11 cellular contexts compared by ENCODE assay signal in the genomic region with DNA sequence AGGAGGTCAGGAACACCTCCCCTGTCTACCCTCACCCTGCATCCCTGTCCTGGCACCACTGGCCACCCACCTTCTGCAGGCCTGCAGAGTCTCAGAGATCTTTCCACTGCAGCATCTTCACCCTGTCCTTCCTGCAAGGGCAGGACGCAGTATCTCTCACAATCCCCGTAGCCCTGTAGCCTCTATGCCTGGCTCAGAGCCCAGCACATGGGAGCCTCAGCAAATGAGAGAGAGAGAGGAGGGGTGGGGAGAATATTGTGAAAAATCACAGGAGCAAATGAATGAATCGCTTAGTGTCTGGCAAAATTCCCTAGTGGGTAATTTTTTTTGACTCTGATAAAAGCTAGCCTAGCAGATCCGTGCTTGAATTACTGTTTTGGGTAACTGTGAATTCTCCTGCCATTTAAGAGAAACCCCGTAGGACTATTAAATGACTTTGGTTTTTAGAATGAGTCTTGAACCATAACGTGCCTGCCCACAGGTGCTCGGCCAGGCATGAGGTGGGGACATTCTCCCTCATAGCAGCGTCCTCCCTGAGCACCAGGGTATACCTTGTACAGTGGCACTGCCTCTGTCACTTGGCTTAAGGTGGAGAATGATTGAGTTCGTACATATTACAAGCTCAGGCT.
DNase-seq lines count a peak whose midpoint lies in the region; ATAC-seq and TF ChIP-seq lines count a peak whose summit lies in the region.
"Had no signal": no experiment of that assay in that cellular context is flagged by ENCODE, and none has a peak within 500 bp of the region (broad histone marks: within the 10 kb centered on the region; RNA-seq: fewer than 3 reads in every experiment).

No MANE protein-coding gene starts in this region.

- no peak for ATAC-seq in HG02763 (IDR thresholded peaks at IDR 0.05; ENCODE audit: unreplicated experiment)

- no peaks in the 10 kb centered on the region for H3K9me3 ChIP-seq in neural progenitor cell (ENCODE audit: low read depth)

- no peak overlapping the region for H3K4me3 Mint-ChIP-seq in neural progenitor cell
- H3K4me3 Mint-ChIP-seq in T-helper 2 cell treated with Interferon-gamma antibody and Interleukin-4, amounts not matched to agents 5 μg/mL and 100 μg/mL, for 36 hours: no peak overlapping the region
- H3K4me3 Mint-ChIP-seq: CD4-positive, CD25-positive, alpha-beta regulatory T cell had no signal

- no peaks in the 10 kb centered on the region for H4K20me1 ChIP-seq in neural progenitor cell (ENCODE audit: low read depth)

- H3K4me2 ChIP-seq in neural progenitor cell: no peak overlapping the region

- H3K79me2 ChIP-seq in neural progenitor cell (ENCODE audit: low read depth): no peaks in the 10 kb centered on the region

- H3K36me3 Mint-ChIP-seq in neural progenitor cell: no peaks in the 10 kb centered on the region
- no peaks in the 10 kb centered on the region for H3K36me3 Mint-ChIP-seq in T-helper 2 cell treated with Interferon-gamma antibody and Interleukin-4, amounts not matched to agents 5 μg/mL and 100 μg/mL, for 36 hours (ENCODE audit: low read depth)
- H3K36me3 Mint-ChIP-seq: CD4-positive, CD25-positive, alpha-beta regulatory T cell had no signal

- in situ Hi-C loops in KBM-7 (cut with MboI; ENCODE audit: low pct_unique_long_range_greater_than_20kb, low sequenced_read_pairs): no loop called here

- no peak overlapping the region for H2AFZ ChIP-seq in neural progenitor cell (replicated peaks)

- peak overlapping the region; percentile 62 for H3K27ac Mint-ChIP-seq in neural progenitor cell
- H3K27ac Mint-ChIP-seq in T-helper 2 cell treated with Interferon-gamma antibody and Interleukin-4, amounts not matched to agents 5 μg/mL and 100 μg/mL, for 36 hours: no peak overlapping the region
- H3K27ac Mint-ChIP-seq: CD4-positive, CD25-positive, alpha-beta regulatory T cell had no signal

- H3K4me1 Mint-ChIP-seq in neural progenitor cell: peaks cover 24% of the 10 kb centered on the region
- H3K4me1 Mint-ChIP-seq in T-helper 2 cell treated with Interferon-gamma antibody and Interleukin-4, amounts not matched to agents 5 μg/mL and 100 μg/mL, for 36 hours (ENCODE audit: low read depth): no peaks in the 10 kb centered on the region
- H3K4me1 Mint-ChIP-seq: CD4-positive, CD25-positive, alpha-beta regulatory T cell had no signal

- no peaks in the 10 kb centered on the region for H3K36me3 ChIP-seq in neural progenitor cell
- H3K36me3 ChIP-seq: cardiac muscle cell had no signal

- no peaks in the 10 kb centered on the region for H3K27me3 ChIP-seq in neural progenitor cell
- H3K27me3 ChIP-seq: cardiac muscle cell had no signal

- no peaks in the 10 kb centered on the region for H3K9me3 Mint-ChIP-seq in neural progenitor cell
- no peaks in the 10 kb centered on the region for H3K9me3 Mint-ChIP-seq in T-helper 2 cell treated with Interferon-gamma antibody and Interleukin-4, amounts not matched to agents 5 μg/mL and 100 μg/mL, for 36 hours
- H3K9me3 Mint-ChIP-seq: CD4-positive, CD25-positive, alpha-beta regulatory T cell had no signal

- no peak overlapping the region for H3K9ac ChIP-seq in neural progenitor cell

- H3K4me1 ChIP-seq in neural progenitor cell: peaks cover 15% of the 10 kb centered on the region

- H3K27ac ChIP-seq in neural progenitor cell: no peak overlapping the region
- H3K27ac ChIP-seq: cardiac muscle cell had no signal

- H3F3A ChIP-seq in neural progenitor cell (ENCODE audit: low read depth): no peaks in the 10 kb centered on the region

- H3K27me3 Mint-ChIP-seq in neural progenitor cell (ENCODE audit: insufficient read depth, low read depth): peaks cover 6% of the 10 kb centered on the region
- H3K27me3 Mint-ChIP-seq in T-helper 2 cell treated with Interferon-gamma antibody and Interleukin-4, amounts not matched to agents 5 μg/mL and 100 μg/mL, for 36 hours (ENCODE audit: low read depth): no peaks in the 10 kb centered on the region
- H3K27me3 Mint-ChIP-seq: CD4-positive, CD25-positive, alpha-beta regulatory T cell had no signal

- TF ChIP-seq CTCF in neural progenitor cell (IDR thresholded peaks at IDR 0.05): no peak

- H3K4me3 ChIP-seq in neural progenitor cell: no peak overlapping the region
- H3K4me3 ChIP-seq: cardiac muscle cell had no signal

- DNase-seq in D341Med (ENCODE audit: low spot score) (peak; percentile 27), NCI-H69 (lab: John Stamatoyannopoulos, UW) (peak; percentile 93), fibroblast of peridontal ligament (ENCODE audit: extremely low read depth) (peak; percentile 44), neural progenitor cell (ENCODE audit: low spot score) (no peak), NCI-H524 treated with DMSO at 0.1 percent for 48 hours (lab: John Stamatoyannopoulos, UW) (no peak), KBM-7 (no peak)
- DNase-seq in T-helper 2 cell treated with Interferon-gamma antibody and Interleukin-4, amounts not matched to agents 5 μg/mL and 100 μg/mL, for 36 hours (ENCODE audit: low spot score): no peak
- DNase-seq: CD4-positive, CD25-positive, alpha-beta regulatory T cell; NCI-H774 had no signal

Comparison
In these comparisons a context has a peak if more than half of its experiments do, and no peak if none do; other contexts are left out.
1. DNase-seq: peak in D341Med (single experiment), NCI-H69 (single experiment) and fibroblast of peridontal ligament (single experiment); none in neural progenitor cell (single experiment), NCI-H524 treated with DMSO at 0.1 percent for 48 hours (single experiment), KBM-7 (single experiment) and T-helper 2 cell treated with Interferon-gamma antibody and Interleukin-4, amounts not matched to agents 5 μg/mL and 100 μg/mL, for 36 hours (single experiment).